In genomic region chr3:138114988-138115971, GRCh38 we compare ENCODE assay signal across 8 cellular contexts. TPM values are rescaled to one million over a fixed set of nuclear protein-coding genes. Genes with fewer than 3 reads are reported as not detected.
DNase-seq lines count a peak whose midpoint lies in the region; ATAC-seq and TF ChIP-seq lines count a peak whose summit lies in the region.

TSS of gene DZIP1L (minus strand) at chr3:138115608. CDS start at chr3:138103971, 11,637 bp downstream.

- H3K4me3 ChIP-seq in AG09309 (ENCODE audit: control insufficient read depth, low read depth, low read length), result peak within 1 kb of the TSS; percentile 80
- H3K4me3 ChIP-seq in tibial nerve, result peak within 1 kb of the TSS; percentile 56 to 82 (median 64)

- TF ChIP-seq EP300 in tibial nerve (IDR thresholded peaks at IDR 0.05), result peak in 1 of 2 donors; percentile 38

- no peaks in the 10 kb centered on the region for H3K9me3 ChIP-seq in tibial nerve

- no peaks in the 10 kb centered on the region for H3K36me3 ChIP-seq in tibial nerve

- peak within 1 kb of the TSS; percentile 78 to 88 (median 84) for H3K27ac ChIP-seq in tibial nerve

- TF ChIP-seq POLR2A in tibial nerve (IDR thresholded peaks at IDR 0.05), result peak in 1 of 2 donors; percentile 34

- WGBS in tibial nerve, 2 donors, result 0 to 2% methylated on average over 40 to 61 of the region's 86 CpGs

- DNase-seq in AG09309 (ENCODE audit: low read depth) (no peak), NCI-H510A (lab: John Stamatoyannopoulos, UW) (peak; percentile 35), fibroblast of peridontal ligament (ENCODE audit: extremely low read depth) (peak; percentile 61), myocyte (ENCODE audit: low read depth) (peak; percentile 80), tibial nerve (ENCODE audit: low spot score in 2 of 2) (peak; percentile 24 to 41)
- DNase-seq in activated T-cell treated with anti-CD3 and anti-CD28 coated beads, Interleukin-2, amount 50 U/mL, for 1 hour, result peak; percentile 27

- TF ChIP-seq CTCF in AG09309 (IDR thresholded peaks at IDR 0.05; ENCODE audit: control insufficient read depth, insufficient read depth, low read depth, low read length, missing control alignments) (peak; percentile 2), tibial nerve (IDR thresholded peaks at IDR 0.05) (peak; percentile 49 to 84 (median 76))

- peaks cover 0 to 37% (median 4%) of the 10 kb centered on the region in 4 donors for H3K4me1 ChIP-seq in tibial nerve

- no peaks in the 10 kb centered on the region for H3K27me3 ChIP-seq in tibial nerve

- ATAC-seq in GM18511 (IDR thresholded peaks at IDR 0.05; ENCODE audit: unreplicated experiment) (peak; percentile 86), HG03095 (IDR thresholded peaks at IDR 0.05; ENCODE audit: unreplicated experiment) (peak; percentile 79)

RNA-seq across cellular contexts. Expression of gene DZIP1L, which starts in this region (rescaled TPM):
- 5.5 and 10.2 TPM in 2 replicates for total RNA-seq in myocyte
- 11.9 TPM for polyA plus RNA-seq in myocyte (2012)
- total RNA-seq in tibial nerve, result 10 to 100 TPM; 40.2 to 64.5 (median 42.8) TPM
